Comparison of ENCODE assay signal across 8 cellular contexts in genomic region chr3:161854232-161854771, GRCh38.
DNase-seq lines count a peak whose midpoint lies in the region; ATAC-seq and TF ChIP-seq lines count a peak whose summit lies in the region.

No MANE protein-coding gene starts in this region.

- peak; percentile 38 for TF ChIP-seq CTCF in GM13976 (IDR thresholded peaks at IDR 0.05; ENCODE audit: borderline replicate concordance, control extremely low read depth, extremely low read depth, insufficient read depth, missing control alignments)

- DNase-seq in ACHN: peak; percentile 2
- DNase-seq in GM13976 (ENCODE audit: low spot score): peak; percentile 9
- peak; percentile 73 for DNase-seq in RPMI7951 (ENCODE audit: low read depth)
- DNase-seq in glomerular visceral epithelial cell (ENCODE audit: extremely low spot score): peak; percentile 47
- no peak for DNase-seq in NCI-H2196 (lab: John Stamatoyannopoulos, UW; ENCODE audit: unreplicated experiment)
- no peak for DNase-seq in cardiac septum (ENCODE audit: low spot score)
- no peak for DNase-seq in stimulated activated CD4-positive, alpha-beta T cell treated with anti-CD3 and anti-CD28 coated beads, Interleukin-4, amount 100 ng/mL, for 24 hours

- intact Hi-C loops in cardiac septum (cut with DNase I): no loop called here

- peak; percentile 57 for ATAC-seq in HG03103 (IDR thresholded peaks at IDR 0.05; ENCODE audit: low read depth, unreplicated experiment)

- in situ Hi-C loops in ACHN (cut with HindIII; ENCODE audit: low pct_ligation_motif_present, low pct_unique_long_range_greater_than_20kb, low sequenced_read_pairs): no loop called here
- in situ Hi-C loops in GM13976 (cut with MboI; ENCODE audit: low sequenced_read_pairs, unreplicated experiment): no loop called here

Comparison
In these comparisons a context has a peak if more than half of its experiments do, and no peak if none do; other contexts are left out.
1. DNase-seq: peak in ACHN (single experiment), GM13976 (single experiment), RPMI7951 (single experiment) and glomerular visceral epithelial cell (single experiment); none in NCI-H2196 (single experiment), cardiac septum (single experiment) and stimulated activated CD4-positive, alpha-beta T cell treated with anti-CD3 and anti-CD28 coated beads, Interleukin-4, amount 100 ng/mL, for 24 hours (single experiment).